In genomic region chr5:142748568-142749249, GRCh38 we compare ENCODE assay signal across 8 cellular contexts. TPM values are rescaled to one million over a fixed set of nuclear protein-coding genes. Genes with fewer than 3 reads are reported as not detected.
A peak's percentile ranks its signal among the peaks of the same experiment; 100 is the strongest.
DNase-seq lines count a peak whose midpoint lies in the region; ATAC-seq lines count a peak whose summit lies in the region.

No MANE protein-coding gene starts in this region.

- in situ Hi-C loops in SK-MEL-5 (cut with HindIII; ENCODE audit: low pct_unique_long_range_greater_than_20kb, low sequenced_read_pairs): loop anchor here (25.0 kb wide), 1 partner anchor 139 kb away; no protein-coding TSS in a partner anchor

- peaks cover 2% of the 10 kb centered on the region for H3K27me3 Mint-ChIP-seq in activated naive CD8-positive, alpha-beta T cell treated with anti-CD3 and anti-CD28 coated beads, Interleukin-2, amount 50 U/mL, for 24 hours

- no peak overlapping the region for H3K4me3 Mint-ChIP-seq in activated naive CD8-positive, alpha-beta T cell treated with anti-CD3 and anti-CD28 coated beads, Interleukin-2, amount 50 U/mL, for 24 hours

- DNase-seq in A172 (ENCODE audit: low spot score) (peak; percentile 31), SK-MEL-5 (ENCODE audit: low read depth, low spot score) (peak; percentile 63), left lobe of liver (ENCODE audit: low spot score) (peak; percentile 45), AG08395 (ENCODE audit: low spot score) (no peak), NCI-H524 treated with DMSO at 0.1 percent for 48 hours (lab: John Stamatoyannopoulos, UW) (no peak)
- peak; percentile 63 for DNase-seq in activated naive CD8-positive, alpha-beta T cell treated with anti-CD3 and anti-CD28 coated beads, Interleukin-2, amount 50 U/mL, for 24 hours
- DNase-seq in stimulated activated CD8-positive, alpha-beta memory T cell treated with anti-CD3 and anti-CD28 coated beads, Interleukin-7, amount 100 ng/mL, for 24 hours (ENCODE audit: low read depth): peak; percentile 21

- peak; percentile 55 for ATAC-seq in GM21529 (IDR thresholded peaks at IDR 0.05; ENCODE audit: unreplicated experiment)
- ATAC-seq in activated naive CD8-positive, alpha-beta T cell treated with anti-CD3 and anti-CD28 coated beads, Interleukin-2, amount 50 U/mL, for 24 hours: peak; percentile 48
- ATAC-seq in left lobe of liver: peak; percentile 59

- no peaks in the 10 kb centered on the region for H3K36me3 Mint-ChIP-seq in activated naive CD8-positive, alpha-beta T cell treated with anti-CD3 and anti-CD28 coated beads, Interleukin-2, amount 50 U/mL, for 24 hours (ENCODE audit: low read depth)

- no peaks in the 10 kb centered on the region for H3K9me3 Mint-ChIP-seq in activated naive CD8-positive, alpha-beta T cell treated with anti-CD3 and anti-CD28 coated beads, Interleukin-2, amount 50 U/mL, for 24 hours

- H3K4me1 Mint-ChIP-seq in activated naive CD8-positive, alpha-beta T cell treated with anti-CD3 and anti-CD28 coated beads, Interleukin-2, amount 50 U/mL, for 24 hours: peaks cover 19% of the 10 kb centered on the region

- no peak overlapping the region for H3K27ac Mint-ChIP-seq in activated naive CD8-positive, alpha-beta T cell treated with anti-CD3 and anti-CD28 coated beads, Interleukin-2, amount 50 U/mL, for 24 hours

RNA-seq across cellular contexts. Expression of gene ARHGAP26, which starts 21.5 kb away (rescaled TPM):
- 1.6 and 3.8 TPM in 2 replicates for total RNA-seq in A172 (2014; rRNA removed; shearing (Covaris generic))
- 9.3 and 11.8 TPM in 2 replicates for total RNA-seq in SK-MEL-5 (2014; rRNA removed; shearing (Covaris generic))
- polyA plus RNA-seq in SK-MEL-5 (2015; cell fraction: cytosol; rRNA removed): 6.2 and 7.0 TPM in 2 replicates
- polyA plus RNA-seq in SK-MEL-5 (2015; cell fraction: nucleus; rRNA removed): 24.2 and 30.6 TPM in 2 replicates
- 7.4 TPM for total RNA-seq in left lobe of liver

Comparison
In these comparisons a context has a peak if more than half of its experiments do, and no peak if none do; other contexts are left out.
1. DNase-seq: peak in A172 (single experiment), SK-MEL-5 (single experiment), activated naive CD8-positive, alpha-beta T cell treated with anti-CD3 and anti-CD28 coated beads, Interleukin-2, amount 50 U/mL, for 24 hours (single experiment), left lobe of liver (single experiment) and stimulated activated CD8-positive, alpha-beta memory T cell treated with anti-CD3 and anti-CD28 coated beads, Interleukin-7, amount 100 ng/mL, for 24 hours (single experiment); none in AG08395 (single experiment) and NCI-H524 treated with DMSO at 0.1 percent for 48 hours (single experiment).
2. Peak in every context shown above with its lines, with median percentiles within 50 percentile points of each other: ATAC-seq.